ENCODE assay signal across 10 cellular contexts in genomic region chr19:56258272-56258671, GRCh38. TPM values are rescaled to one million over a fixed set of nuclear protein-coding genes. Genes with fewer than 3 reads are reported as not detected.
"Had no signal": no experiment of that assay in that cellular context is flagged by ENCODE, and none has a peak within 500 bp of the region (broad histone marks: within the 10 kb centered on the region; RNA-seq: fewer than 3 reads in every experiment).

No MANE protein-coding gene starts in this region.

- H3K27ac ChIP-seq: HL-60, KMS-11 had no signal

- ATAC-seq: HepG2 had no signal

- H3K9ac ChIP-seq: KMS-11 had no signal

- H3K4me2 ChIP-seq: KMS-11 had no signal

- FAIRE-seq: HepG2, HTR-8/SVneo had no signal

- DNase-seq: IMR-90, KBM-7, KG1 had no signal

RNA-seq across cellular contexts. Expression of gene EDDM13, which starts 14.3 kb away (rescaled TPM):
- total RNA-seq: HepG2, HT-29, IMR-90 had no signal
- polyA plus RNA-seq: HepG2, IgD-negative memory B cell, IMR-90 had no signal

RNA-seq across cellular contexts. Expression of gene ZSCAN5C, which starts 56.2 kb away (rescaled TPM):
- total RNA-seq: HepG2, HT-29, HT1080, IMR-90 had no signal
- polyA plus RNA-seq: HepG2, IgD-negative memory B cell, IMR-90 had no signal
